Comparison of ENCODE assay signal across 37 cellular contexts in genomic region chr7:144090667-144091066, GRCh38. TPM values are rescaled to one million over a fixed set of nuclear protein-coding genes. Genes with fewer than 3 reads are reported as not detected.
"Had no signal": no experiment of that assay in that cellular context is flagged by ENCODE, and none has a peak within 500 bp of the region (broad histone marks: within the 10 kb centered on the region; RNA-seq: fewer than 3 reads in every experiment).

No MANE protein-coding gene starts in this region.

- H3K4me3 Mint-ChIP-seq: activated B cell treated with CpG ODN at 0.5 μM for 24 hours; activated CD4-positive, alpha-beta memory T cell treated with anti-CD3 and anti-CD28 coated beads for 36 hours; activated CD4-positive, alpha-beta T cell treated with anti-CD3 and anti-CD28 coated beads, Interleukin-2, amount 10 ng/mL, durations not matched to agents 24 days and 14 days; activated CD8-positive, alpha-beta T cell treated with anti-CD3 and anti-CD28 coated beads for 36 hours; activated naive CD4-positive, alpha-beta T cell treated with anti-CD3 and anti-CD28 coated beads, Interleukin-2, amount 10 ng/mL, durations not matched to agents 7 days and 5 days; activated naive CD8-positive, alpha-beta T cell treated with anti-CD3 and anti-CD28 coated beads for 36 hours; activated T-cell treated with anti-CD3 and anti-CD28 coated beads, Interleukin-2, amount 50 U/mL, for 4 hours; activated T-cell treated with anti-CD3 and anti-CD28 coated beads, Interleukin-2, amount 50 U/mL, for 72 hours; activated T-helper 1 cell treated with anti-CD3 and anti-CD28 coated beads, Interleukin-12 subunit alpha, Interleukin-12 subunit beta, Interleukin-2, Interleukin-4 antibody, amounts not matched to agents 30 ng/mL and 10 ng/mL and 1 ng/mL, durations not matched to agents 14 hours and 24 hours and 36 hours; activated T-helper 17 cell treated with anti-CD3 and anti-CD28 coated beads, Interleukin-2, amount 50 U/mL, for 72 hours; T-helper 1 cell treated with Interleukin-12 subunit alpha and Interleukin-12 subunit beta and Interleukin-4 antibody, amounts not matched to agents 30 μg/mL and 1 μg/mL, for 36 hours; T-helper 2 cell treated with Interferon-gamma antibody and Interleukin-4, amounts not matched to agents 5 μg/mL and 100 μg/mL, for 36 hours had no signal

- H3K27ac ChIP-seq: adrenal gland, body of pancreas, brain microvascular endothelial cell, breast epithelium, VCaP had no signal

- H3K4me3 ChIP-seq: adrenal gland, body of pancreas, breast epithelium had no signal

- DNase-seq: activated B cell treated with CpG ODN at 0.5 μM for 24 hours; activated CD4-positive, alpha-beta memory T cell treated with anti-CD3 and anti-CD28 coated beads for 36 hours; activated CD4-positive, alpha-beta T cell treated with anti-CD3 and anti-CD28 coated beads for 4 hours; activated CD4-positive, alpha-beta T cell treated with anti-CD3 and anti-CD28 coated beads, Interleukin-2, amount 10 ng/mL, durations not matched to agents 24 days and 14 days; activated CD4-positive, alpha-beta T cell treated with anti-CD3 and anti-CD28 coated beads, Interleukin-2, amount 50 U/mL, for 1 hour; activated CD4-positive, alpha-beta T cell treated with anti-CD3 and anti-CD28 coated beads, Interleukin-2, amount 50 U/mL, for 4 hours; activated CD4-positive, CD25-positive, alpha-beta regulatory T cell treated with anti-CD3 and anti-CD28 coated beads, Interleukin-2, amount 50 U/mL, for 72 hours; activated CD8-positive, alpha-beta memory T cell treated with anti-CD3 and anti-CD28 coated beads, Interleukin-2, amount 50 U/mL, for 4 hours; activated CD8-positive, alpha-beta T cell treated with anti-CD3 and anti-CD28 coated beads for 36 hours; activated effector memory CD4-positive, alpha-beta T cell treated with anti-CD3 and anti-CD28 coated beads, Interleukin-2, amount 50 U/mL, for 16 hours; activated gamma-delta T cell treated with Interleukin-2 at 50 U/mL for 16 hours; activated naive CD4-positive, alpha-beta T cell; activated naive CD4-positive, alpha-beta T cell treated with anti-CD3 and anti-CD28 coated beads, Interleukin-2, amount 10 ng/mL, durations not matched to agents 7 days and 5 days; activated naive CD8-positive, alpha-beta T cell treated with anti-CD3 and anti-CD28 coated beads for 36 hours; activated T-cell treated with anti-CD3 and anti-CD28 coated beads for 4 hours; activated T-cell treated with anti-CD3 and anti-CD28 coated beads, Interleukin-2, amount 50 U/mL, for 1 hour; activated T-cell treated with anti-CD3 and anti-CD28 coated beads, Interleukin-2, amount 50 U/mL, for 4 hours; activated T-cell treated with anti-CD3 and anti-CD28 coated beads, Interleukin-2, amount 50 U/mL, for 72 hours; adrenal gland; amniotic stem cell; aorta; body of pancreas; brain microvascular endothelial cell; central memory CD4-positive, alpha-beta T cell; T-helper 2 cell; T-helper 9 cell had no signal

- H3K36me3 ChIP-seq: adrenal gland, brain microvascular endothelial cell, breast epithelium had no signal

- H3K4me1 ChIP-seq: adrenal gland, body of pancreas, breast epithelium had no signal

- H3K27me3 ChIP-seq: body of pancreas, brain microvascular endothelial cell, breast epithelium had no signal

- H3K9me3 ChIP-seq: adrenal gland, body of pancreas had no signal

- H3K36me3 Mint-ChIP-seq: activated naive CD4-positive, alpha-beta T cell treated with anti-CD3 and anti-CD28 coated beads, Interleukin-2, amount 10 ng/mL, durations not matched to agents 7 days and 5 days; activated naive CD4-positive, alpha-beta T cell treated with anti-CD3 and anti-CD28 coated beads, Interleukin-2, amount 50 U/mL, for 72 hours; activated naive CD8-positive, alpha-beta T cell treated with anti-CD3 and anti-CD28 coated beads for 36 hours had no signal

- H3K9me3 Mint-ChIP-seq: activated CD8-positive, alpha-beta T cell treated with anti-CD3 and anti-CD28 coated beads for 36 hours; activated naive CD4-positive, alpha-beta T cell treated with anti-CD3 and anti-CD28 coated beads, Interleukin-2, amount 10 ng/mL, durations not matched to agents 7 days and 5 days; activated naive CD8-positive, alpha-beta T cell treated with anti-CD3 and anti-CD28 coated beads for 36 hours; activated T-cell treated with anti-CD3 and anti-CD28 coated beads, Interleukin-2, amount 50 U/mL, for 72 hours; activated T-helper 17 cell treated with anti-CD3 and anti-CD28 coated beads, Interleukin-2, amount 50 U/mL, for 72 hours had no signal

- H3K27ac Mint-ChIP-seq: activated B cell treated with CpG ODN at 0.5 μM for 24 hours; activated CD4-positive, alpha-beta memory T cell treated with anti-CD3 and anti-CD28 coated beads for 36 hours; activated CD4-positive, alpha-beta T cell treated with anti-CD3 and anti-CD28 coated beads, Interleukin-2, amount 10 ng/mL, durations not matched to agents 24 days and 14 days; activated CD8-positive, alpha-beta T cell treated with anti-CD3 and anti-CD28 coated beads for 36 hours; activated naive CD4-positive, alpha-beta T cell treated with anti-CD3 and anti-CD28 coated beads, Interleukin-2, amount 10 ng/mL, durations not matched to agents 7 days and 5 days; activated naive CD4-positive, alpha-beta T cell treated with anti-CD3 and anti-CD28 coated beads, Interleukin-2, amount 50 U/mL, for 72 hours; activated naive CD8-positive, alpha-beta T cell treated with anti-CD3 and anti-CD28 coated beads for 36 hours; activated T-cell treated with anti-CD3 and anti-CD28 coated beads, Interleukin-2, amount 50 U/mL, for 72 hours; activated T-helper 1 cell treated with anti-CD3 and anti-CD28 coated beads, Interleukin-12 subunit alpha, Interleukin-12 subunit beta, Interleukin-2, Interleukin-4 antibody, amounts not matched to agents 30 ng/mL and 10 ng/mL and 1 ng/mL, durations not matched to agents 14 hours and 24 hours and 36 hours; activated T-helper 17 cell treated with anti-CD3 and anti-CD28 coated beads, Interleukin-2, amount 50 U/mL, for 72 hours; T-helper 1 cell treated with Interleukin-12 subunit alpha and Interleukin-12 subunit beta and Interleukin-4 antibody, amounts not matched to agents 30 μg/mL and 1 μg/mL, for 36 hours; T-helper 2 cell treated with Interferon-gamma antibody and Interleukin-4, amounts not matched to agents 5 μg/mL and 100 μg/mL, for 36 hours had no signal

- H3K4me1 Mint-ChIP-seq: activated B cell treated with CpG ODN at 0.5 μM for 24 hours; activated CD4-positive, alpha-beta T cell treated with anti-CD3 and anti-CD28 coated beads, Interleukin-2, amount 10 ng/mL, durations not matched to agents 24 days and 14 days; activated naive CD4-positive, alpha-beta T cell treated with anti-CD3 and anti-CD28 coated beads, Interleukin-2, amount 10 ng/mL, durations not matched to agents 7 days and 5 days; activated naive CD8-positive, alpha-beta T cell treated with anti-CD3 and anti-CD28 coated beads for 36 hours; activated T-helper 17 cell treated with anti-CD3 and anti-CD28 coated beads, Interleukin-2, amount 50 U/mL, for 72 hours had no signal

- ATAC-seq: activated CD8-positive, alpha-beta T cell treated with anti-CD3 and anti-CD28 coated beads for 36 hours; activated naive CD4-positive, alpha-beta T cell treated with anti-CD3 and anti-CD28 coated beads, Interleukin-2, amount 50 U/mL, for 72 hours; activated T-cell treated with anti-CD3 and anti-CD28 coated beads, Interleukin-2, amount 50 U/mL, for 4 hours; activated T-cell treated with anti-CD3 and anti-CD28 coated beads, Interleukin-2, amount 50 U/mL, for 72 hours; activated T-helper 17 cell treated with anti-CD3 and anti-CD28 coated beads, Interleukin-2, amount 50 U/mL, for 72 hours; body of pancreas had no signal

- FAIRE-seq: astrocyte had no signal

- H3K27me3 Mint-ChIP-seq: activated B cell treated with CpG ODN at 0.5 μM for 24 hours; activated CD4-positive, alpha-beta T cell treated with anti-CD3 and anti-CD28 coated beads, Interleukin-2, amount 10 ng/mL, durations not matched to agents 24 days and 14 days; activated naive CD4-positive, alpha-beta T cell treated with anti-CD3 and anti-CD28 coated beads, Interleukin-2, amount 10 ng/mL, durations not matched to agents 7 days and 5 days had no signal

RNA-seq across cellular contexts. Expression of gene OR2A12, which starts 4.6 kb away (rescaled TPM):
- total RNA-seq: activated B cell treated with CpG ODN at 0.5 μM for 24 hours; activated CD4-positive, alpha-beta memory T cell treated with anti-CD3 and anti-CD28 coated beads for 36 hours; activated CD4-positive, alpha-beta T cell treated with anti-CD3 and anti-CD28 coated beads, Interleukin-2, amount 10 ng/mL, durations not matched to agents 24 days and 14 days; activated CD8-positive, alpha-beta memory T cell treated with anti-CD3 and anti-CD28 coated beads for 36 hours; activated CD8-positive, alpha-beta T cell treated with anti-CD3 and anti-CD28 coated beads for 36 hours; activated naive CD4-positive, alpha-beta T cell treated with anti-CD3 and anti-CD28 coated beads, Interleukin-2, amount 50 U/mL, for 72 hours; activated naive CD8-positive, alpha-beta T cell treated with anti-CD3 and anti-CD28 coated beads for 36 hours; activated T-cell treated with anti-CD3 and anti-CD28 coated beads, Interleukin-2, amount 50 U/mL, for 4 hours; activated T-cell treated with anti-CD3 and anti-CD28 coated beads, Interleukin-2, amount 50 U/mL, for 72 hours; activated T-helper 1 cell treated with anti-CD3 and anti-CD28 coated beads, Interleukin-12 subunit alpha, Interleukin-12 subunit beta, Interleukin-2, Interleukin-4 antibody, amounts not matched to agents 30 ng/mL and 10 ng/mL and 1 ng/mL, durations not matched to agents 14 hours and 24 hours and 36 hours; activated T-helper 17 cell treated with anti-CD3 and anti-CD28 coated beads, Interleukin-2, amount 50 U/mL, for 72 hours; adrenal gland; aorta; astrocyte; body of pancreas; breast epithelium; cardiac septum; cerebellum had no signal
- polyA plus RNA-seq: adrenal gland, aorta had no signal

RNA-seq across cellular contexts. Expression of gene OR2A2, which starts 18.7 kb away (rescaled TPM):
- total RNA-seq: activated B cell treated with CpG ODN at 0.5 μM for 24 hours; activated CD4-positive, alpha-beta memory T cell treated with anti-CD3 and anti-CD28 coated beads for 36 hours; activated CD4-positive, alpha-beta T cell treated with anti-CD3 and anti-CD28 coated beads, Interleukin-2, amount 10 ng/mL, durations not matched to agents 24 days and 14 days; activated CD8-positive, alpha-beta memory T cell treated with anti-CD3 and anti-CD28 coated beads for 36 hours; activated CD8-positive, alpha-beta T cell treated with anti-CD3 and anti-CD28 coated beads for 36 hours; activated naive CD4-positive, alpha-beta T cell treated with anti-CD3 and anti-CD28 coated beads, Interleukin-2, amount 50 U/mL, for 72 hours; activated naive CD8-positive, alpha-beta T cell treated with anti-CD3 and anti-CD28 coated beads for 36 hours; activated T-cell treated with anti-CD3 and anti-CD28 coated beads, Interleukin-2, amount 50 U/mL, for 4 hours; activated T-cell treated with anti-CD3 and anti-CD28 coated beads, Interleukin-2, amount 50 U/mL, for 72 hours; activated T-helper 1 cell treated with anti-CD3 and anti-CD28 coated beads, Interleukin-12 subunit alpha, Interleukin-12 subunit beta, Interleukin-2, Interleukin-4 antibody, amounts not matched to agents 30 ng/mL and 10 ng/mL and 1 ng/mL, durations not matched to agents 14 hours and 24 hours and 36 hours; activated T-helper 17 cell treated with anti-CD3 and anti-CD28 coated beads, Interleukin-2, amount 50 U/mL, for 72 hours; adrenal gland; aorta; astrocyte; body of pancreas; breast epithelium; cardiac septum; cerebellum had no signal
- polyA plus RNA-seq: adrenal gland, aorta had no signal

RNA-seq across cellular contexts. Expression of gene OR2A25, which starts 21.1 kb away (rescaled TPM):
- total RNA-seq: activated B cell treated with CpG ODN at 0.5 μM for 24 hours; activated CD4-positive, alpha-beta memory T cell treated with anti-CD3 and anti-CD28 coated beads for 36 hours; activated CD4-positive, alpha-beta T cell treated with anti-CD3 and anti-CD28 coated beads, Interleukin-2, amount 10 ng/mL, durations not matched to agents 24 days and 14 days; activated CD8-positive, alpha-beta memory T cell treated with anti-CD3 and anti-CD28 coated beads for 36 hours; activated CD8-positive, alpha-beta T cell treated with anti-CD3 and anti-CD28 coated beads for 36 hours; activated naive CD4-positive, alpha-beta T cell treated with anti-CD3 and anti-CD28 coated beads, Interleukin-2, amount 50 U/mL, for 72 hours; activated naive CD8-positive, alpha-beta T cell treated with anti-CD3 and anti-CD28 coated beads for 36 hours; activated T-cell treated with anti-CD3 and anti-CD28 coated beads, Interleukin-2, amount 50 U/mL, for 4 hours; activated T-cell treated with anti-CD3 and anti-CD28 coated beads, Interleukin-2, amount 50 U/mL, for 72 hours; activated T-helper 1 cell treated with anti-CD3 and anti-CD28 coated beads, Interleukin-12 subunit alpha, Interleukin-12 subunit beta, Interleukin-2, Interleukin-4 antibody, amounts not matched to agents 30 ng/mL and 10 ng/mL and 1 ng/mL, durations not matched to agents 14 hours and 24 hours and 36 hours; activated T-helper 17 cell treated with anti-CD3 and anti-CD28 coated beads, Interleukin-2, amount 50 U/mL, for 72 hours; adrenal gland; aorta; astrocyte; body of pancreas; breast epithelium; cardiac septum; cerebellum had no signal
- polyA plus RNA-seq: adrenal gland, aorta had no signal

RNA-seq across cellular contexts. Expression of gene OR2A14, which starts 32.3 kb away (rescaled TPM):
- total RNA-seq: activated B cell treated with CpG ODN at 0.5 μM for 24 hours; activated CD4-positive, alpha-beta memory T cell treated with anti-CD3 and anti-CD28 coated beads for 36 hours; activated CD4-positive, alpha-beta T cell treated with anti-CD3 and anti-CD28 coated beads, Interleukin-2, amount 10 ng/mL, durations not matched to agents 24 days and 14 days; activated CD8-positive, alpha-beta memory T cell treated with anti-CD3 and anti-CD28 coated beads for 36 hours; activated CD8-positive, alpha-beta T cell treated with anti-CD3 and anti-CD28 coated beads for 36 hours; activated naive CD4-positive, alpha-beta T cell treated with anti-CD3 and anti-CD28 coated beads, Interleukin-2, amount 50 U/mL, for 72 hours; activated naive CD8-positive, alpha-beta T cell treated with anti-CD3 and anti-CD28 coated beads for 36 hours; activated T-cell treated with anti-CD3 and anti-CD28 coated beads, Interleukin-2, amount 50 U/mL, for 4 hours; activated T-cell treated with anti-CD3 and anti-CD28 coated beads, Interleukin-2, amount 50 U/mL, for 72 hours; activated T-helper 1 cell treated with anti-CD3 and anti-CD28 coated beads, Interleukin-12 subunit alpha, Interleukin-12 subunit beta, Interleukin-2, Interleukin-4 antibody, amounts not matched to agents 30 ng/mL and 10 ng/mL and 1 ng/mL, durations not matched to agents 14 hours and 24 hours and 36 hours; activated T-helper 17 cell treated with anti-CD3 and anti-CD28 coated beads, Interleukin-2, amount 50 U/mL, for 72 hours; adrenal gland; aorta; astrocyte; body of pancreas; breast epithelium; cardiac septum; cerebellum had no signal
- polyA plus RNA-seq: adrenal gland, aorta had no signal

RNA-seq across cellular contexts. Expression of gene OR2A5, which starts 41.9 kb away (rescaled TPM):
- total RNA-seq: activated B cell treated with CpG ODN at 0.5 μM for 24 hours; activated CD4-positive, alpha-beta memory T cell treated with anti-CD3 and anti-CD28 coated beads for 36 hours; activated CD4-positive, alpha-beta T cell treated with anti-CD3 and anti-CD28 coated beads, Interleukin-2, amount 10 ng/mL, durations not matched to agents 24 days and 14 days; activated CD8-positive, alpha-beta memory T cell treated with anti-CD3 and anti-CD28 coated beads for 36 hours; activated CD8-positive, alpha-beta T cell treated with anti-CD3 and anti-CD28 coated beads for 36 hours; activated naive CD4-positive, alpha-beta T cell treated with anti-CD3 and anti-CD28 coated beads, Interleukin-2, amount 50 U/mL, for 72 hours; activated naive CD8-positive, alpha-beta T cell treated with anti-CD3 and anti-CD28 coated beads for 36 hours; activated T-cell treated with anti-CD3 and anti-CD28 coated beads, Interleukin-2, amount 50 U/mL, for 4 hours; activated T-cell treated with anti-CD3 and anti-CD28 coated beads, Interleukin-2, amount 50 U/mL, for 72 hours; activated T-helper 1 cell treated with anti-CD3 and anti-CD28 coated beads, Interleukin-12 subunit alpha, Interleukin-12 subunit beta, Interleukin-2, Interleukin-4 antibody, amounts not matched to agents 30 ng/mL and 10 ng/mL and 1 ng/mL, durations not matched to agents 14 hours and 24 hours and 36 hours; activated T-helper 17 cell treated with anti-CD3 and anti-CD28 coated beads, Interleukin-2, amount 50 U/mL, for 72 hours; aorta; astrocyte; body of pancreas; breast epithelium; cardiac septum; cerebellum had no signal
- polyA plus RNA-seq: adrenal gland, aorta had no signal
